In genomic region chr22:30247561-30247960, GRCh38 we compare ENCODE assay signal across 13 cellular contexts. TPM values are rescaled to one million over a fixed set of nuclear protein-coding genes. Genes with fewer than 3 reads are reported as not detected.
A peak's percentile ranks its signal among the peaks of the same experiment; 100 is the strongest.
DNase-seq lines count a peak whose midpoint lies in the region; ATAC-seq and TF ChIP-seq lines count a peak whose summit lies in the region.
"Had no signal": no experiment of that assay in that cellular context is flagged by ENCODE, and none has a peak within 500 bp of the region (broad histone marks: within the 10 kb centered on the region; RNA-seq: fewer than 3 reads in every experiment).

No MANE protein-coding gene starts in this region.

- DNase-seq in activated naive CD4-positive, alpha-beta T cell treated with anti-CD3 and anti-CD28 coated beads for 36 hours: no peak
- DNase-seq in activated naive CD4-positive, alpha-beta T cell treated with anti-CD3 and anti-CD28 coated beads, Interleukin-2, amount 50 U/mL, for 72 hours (ENCODE audit: low spot score in 2 of 2): no peak
- peak; percentile 80 for DNase-seq in RKO (ENCODE audit: low spot score)
- DNase-seq in chondrocyte (ENCODE audit: low spot score): no peak
- no peak for DNase-seq in stimulated activated naive CD8-positive, alpha-beta T cell treated with anti-CD3 and anti-CD28 coated beads, Interleukin-15, amount 100 ng/mL, for 72 hours
- no peak for DNase-seq in GM03348 (ENCODE audit: low spot score)
- DNase-seq in GM10248 (ENCODE audit: extremely low spot score): no peak
- DNase-seq: central memory CD4-positive, alpha-beta T cell; HCEC 1CT; left ventricle myocardium superior; NCI-H226 had no signal

- no peak for TF ChIP-seq CTCF in chondrocyte (IDR thresholded peaks at IDR 0.05)
- TF ChIP-seq CTCF in GM10248 (IDR thresholded peaks at IDR 0.05; ENCODE audit: control extremely low read depth, extremely low read depth, low read depth, missing control alignments): no peak

- H3K36me3 Mint-ChIP-seq in activated naive CD4-positive, alpha-beta T cell treated with anti-CD3 and anti-CD28 coated beads for 36 hours (ENCODE audit: low read depth): peaks cover 39% of the 10 kb centered on the region
- peaks cover 28 to 44% of the 10 kb centered on the region in 2 donors for H3K36me3 Mint-ChIP-seq in activated naive CD4-positive, alpha-beta T cell treated with anti-CD3 and anti-CD28 coated beads, Interleukin-2, amount 50 U/mL, for 72 hours
- no peaks in the 10 kb centered on the region for H3K36me3 Mint-ChIP-seq in chondrocyte (ENCODE audit: low read depth)

- no peaks in the 10 kb centered on the region for H3K27me3 Mint-ChIP-seq in activated naive CD4-positive, alpha-beta T cell treated with anti-CD3 and anti-CD28 coated beads for 36 hours (ENCODE audit: low read depth)
- no peaks in the 10 kb centered on the region for H3K27me3 Mint-ChIP-seq in chondrocyte (ENCODE audit: low read depth)
- no peaks in the 10 kb centered on the region for H3K27me3 Mint-ChIP-seq in stimulated activated naive CD8-positive, alpha-beta T cell treated with anti-CD3 and anti-CD28 coated beads, Interleukin-15, amount 100 ng/mL, for 72 hours

- ATAC-seq in activated naive CD4-positive, alpha-beta T cell treated with anti-CD3 and anti-CD28 coated beads, Interleukin-2, amount 50 U/mL, for 72 hours: no peak
- ATAC-seq in stimulated activated naive CD8-positive, alpha-beta T cell treated with anti-CD3 and anti-CD28 coated beads, Interleukin-15, amount 100 ng/mL, for 72 hours: no peak
- no peak for ATAC-seq in GM21723 (IDR thresholded peaks at IDR 0.05; ENCODE audit: unreplicated experiment)
- ATAC-seq: left ventricle myocardium superior had no signal

- intact Hi-C loops in activated naive CD4-positive, alpha-beta T cell treated with anti-CD3 and anti-CD28 coated beads for 36 hours (cut with micrococcal nuclease): no loop called here

- H3K27ac Mint-ChIP-seq in activated naive CD4-positive, alpha-beta T cell treated with anti-CD3 and anti-CD28 coated beads for 36 hours: peak overlapping the region; percentile 90
- H3K27ac Mint-ChIP-seq in activated naive CD4-positive, alpha-beta T cell treated with anti-CD3 and anti-CD28 coated beads, Interleukin-2, amount 50 U/mL, for 72 hours: peak overlapping the region in 1 of 2 donors; percentile 96
- peak overlapping the region; percentile 70 for H3K27ac Mint-ChIP-seq in chondrocyte (ENCODE audit: unreplicated experiment)
- peak overlapping the region; percentile 60 to 100 for H3K27ac Mint-ChIP-seq in stimulated activated naive CD8-positive, alpha-beta T cell treated with anti-CD3 and anti-CD28 coated beads, Interleukin-15, amount 100 ng/mL, for 72 hours

- no peaks in the 10 kb centered on the region for H3K9me3 Mint-ChIP-seq in activated naive CD4-positive, alpha-beta T cell treated with anti-CD3 and anti-CD28 coated beads for 36 hours
- H3K9me3 Mint-ChIP-seq in activated naive CD4-positive, alpha-beta T cell treated with anti-CD3 and anti-CD28 coated beads, Interleukin-2, amount 50 U/mL, for 72 hours: no peaks in the 10 kb centered on the region
- H3K9me3 Mint-ChIP-seq in chondrocyte (ENCODE audit: low read depth): no peaks in the 10 kb centered on the region
- no peaks in the 10 kb centered on the region for H3K9me3 Mint-ChIP-seq in stimulated activated naive CD8-positive, alpha-beta T cell treated with anti-CD3 and anti-CD28 coated beads, Interleukin-15, amount 100 ng/mL, for 72 hours

- peaks cover 67% of the 10 kb centered on the region for H3K4me1 Mint-ChIP-seq in activated naive CD4-positive, alpha-beta T cell treated with anti-CD3 and anti-CD28 coated beads for 36 hours (ENCODE audit: low read depth)
- H3K4me1 Mint-ChIP-seq in chondrocyte (ENCODE audit: low read depth): peaks cover 82% of the 10 kb centered on the region
- H3K4me1 Mint-ChIP-seq in stimulated activated naive CD8-positive, alpha-beta T cell treated with anti-CD3 and anti-CD28 coated beads, Interleukin-15, amount 100 ng/mL, for 72 hours: peaks cover 99% of the 10 kb centered on the region

- peak overlapping the region; percentile 98 for H3K4me3 Mint-ChIP-seq in activated naive CD4-positive, alpha-beta T cell treated with anti-CD3 and anti-CD28 coated beads for 36 hours
- H3K4me3 Mint-ChIP-seq in chondrocyte (ENCODE audit: unreplicated experiment): peak overlapping the region; percentile 98
- peak overlapping the region; percentile 96 to 100 for H3K4me3 Mint-ChIP-seq in stimulated activated naive CD8-positive, alpha-beta T cell treated with anti-CD3 and anti-CD28 coated beads, Interleukin-15, amount 100 ng/mL, for 72 hours

- POLR2A ChIA-PET in GM10248 (lab: Yijun Ruan, JAX): no interaction called here

- CTCF ChIA-PET in activated naive CD4-positive, alpha-beta T cell treated with anti-CD3 and anti-CD28 coated beads for 36 hours (lab: Charles Lee): no interaction called here
- CTCF ChIA-PET in GM10248 (lab: Yijun Ruan, JAX): interaction anchor here (1.3 kb wide), 1 partner anchor 143 kb away, joined by 3 read pairs; no protein-coding TSS in a partner anchor

RNA-seq across cellular contexts. Expression of gene LIF, which starts 1.0 kb away (rescaled TPM):
- total RNA-seq in activated naive CD4-positive, alpha-beta T cell treated with anti-CD3 and anti-CD28 coated beads for 36 hours: 100 to 1,000 TPM; 111 to 115 TPM
- total RNA-seq in activated naive CD4-positive, alpha-beta T cell treated with anti-CD3 and anti-CD28 coated beads, Interleukin-2, amount 50 U/mL, for 72 hours: 100 to 1,000 TPM in 1 of 2 donors, 10 to 100 TPM in 1; 68.9 to 522 TPM
- 18.9 to 21.5 TPM (median 21.3 TPM) in 3 replicates for total RNA-seq in chondrocyte

RNA-seq across cellular contexts. Expression of gene OSM, which starts 19.1 kb away (rescaled TPM):
- 10 to 100 TPM in 1 of 2 experiments, 1 to 10 TPM in 1; 8.9 to 11.2 TPM for total RNA-seq in activated naive CD4-positive, alpha-beta T cell treated with anti-CD3 and anti-CD28 coated beads for 36 hours
- total RNA-seq in activated naive CD4-positive, alpha-beta T cell treated with anti-CD3 and anti-CD28 coated beads, Interleukin-2, amount 50 U/mL, for 72 hours: 10 to 100 TPM; 16.1 to 40.4 TPM
- total RNA-seq in chondrocyte: not detected in 3 replicates
- total RNA-seq: G401, left ventricle myocardium superior had no signal

RNA-seq across cellular contexts. Expression of gene CASTOR1, which starts 41.7 kb away (rescaled TPM):
- 1 to 10 TPM; 2.1 to 3.8 TPM for total RNA-seq in activated naive CD4-positive, alpha-beta T cell treated with anti-CD3 and anti-CD28 coated beads for 36 hours
- total RNA-seq in activated naive CD4-positive, alpha-beta T cell treated with anti-CD3 and anti-CD28 coated beads, Interleukin-2, amount 50 U/mL, for 72 hours: 1 to 10 TPM; 6.3 to 7.5 TPM
- total RNA-seq in chondrocyte: 12.1 to 18.9 TPM (median 17.0 TPM) in 3 replicates
